In the genomic region with DNA sequence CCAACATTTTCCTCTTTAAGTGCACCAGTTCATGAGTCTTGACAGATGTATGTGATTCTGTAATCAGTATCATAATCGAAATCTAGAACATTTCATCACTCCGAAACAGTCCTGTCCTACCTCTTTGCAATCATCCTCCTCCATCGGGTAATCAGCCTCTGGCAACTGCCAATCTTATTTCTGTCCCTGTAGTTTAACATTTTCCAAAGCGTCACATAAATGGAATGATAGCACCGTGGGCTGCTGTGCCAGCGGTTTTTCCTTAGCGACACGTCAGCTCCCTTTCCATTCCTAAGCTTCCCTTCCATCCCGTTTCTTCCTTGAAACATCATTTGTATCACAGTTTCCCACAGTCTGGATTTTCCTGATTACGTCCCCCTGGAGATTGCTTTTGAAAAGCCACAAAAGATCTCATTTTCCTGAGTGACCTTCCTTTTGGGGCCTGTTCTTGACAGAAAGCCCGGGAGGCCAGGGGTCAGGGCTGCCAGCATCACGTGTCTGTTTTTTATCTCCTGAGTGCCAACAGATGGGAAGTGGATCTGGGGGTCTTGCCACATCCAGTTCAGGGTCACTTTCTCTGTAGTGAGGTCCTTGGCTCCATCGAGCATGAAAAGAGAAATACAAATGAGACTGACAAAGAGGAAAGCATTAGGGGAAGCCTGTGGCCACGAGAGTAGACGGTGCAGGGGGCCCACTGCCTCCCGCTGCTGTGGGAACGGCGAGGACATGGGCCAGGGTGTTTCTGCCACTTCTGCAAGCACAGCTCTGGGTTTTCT, we compare ENCODE assay signal across 12 cellular contexts. TPM values are rescaled to one million over a fixed set of nuclear protein-coding genes. Genes with fewer than 3 reads are reported as not detected.
A peak's percentile ranks its signal among the peaks of the same experiment; 100 is the strongest.
DNase-seq lines count a peak whose midpoint lies in the region; ATAC-seq and TF ChIP-seq lines count a peak whose summit lies in the region.
"Had no signal": no experiment of that assay in that cellular context is flagged by ENCODE, and none has a peak within 500 bp of the region (broad histone marks: within the 10 kb centered on the region; RNA-seq: fewer than 3 reads in every experiment).

No MANE protein-coding gene starts in this region.

- H3K27me3 ChIP-seq in gastroesophageal sphincter: no peaks in the 10 kb centered on the region
- no peaks in the 10 kb centered on the region for H3K27me3 ChIP-seq in osteoblast (ENCODE audit: insufficient read depth, low read length)
- H3K27me3 ChIP-seq in PC-9 (ENCODE audit: insufficient read depth, low read depth): no peaks in the 10 kb centered on the region
- H3K27me3 ChIP-seq: SJSA1 had no signal

- H2AFZ ChIP-seq in osteoblast (ENCODE audit: low read length) (peak overlapping the region; percentile 44), PC-9 (no peak overlapping the region)

- CTCF ChIA-PET in PC-9 (lab: Charles Lee): no interaction called here

- no peaks in the 10 kb centered on the region for H3K9me2 ChIP-seq in PC-9 (ENCODE audit: insufficient read depth)

- H3K79me2 ChIP-seq in osteoblast (ENCODE audit: insufficient read depth, low read length) (no peaks in the 10 kb centered on the region), PC-9 (ENCODE audit: low read depth) (no peaks in the 10 kb centered on the region)

- peak overlapping the region; percentile 38 for H3K27ac Mint-ChIP-seq in T-helper 2 cell treated with Interferon-gamma antibody and Interleukin-4, amounts not matched to agents 5 μg/mL and 100 μg/mL, for 36 hours

- H3K9me3 ChIP-seq in gastroesophageal sphincter (no peaks in the 10 kb centered on the region), osteoblast (ENCODE audit: low read depth, low read length) (no peaks in the 10 kb centered on the region), PC-9 (ENCODE audit: insufficient read depth, low read depth) (no peaks in the 10 kb centered on the region)
- H3K9me3 ChIP-seq: SJSA1 had no signal

- intact Hi-C loops in PC-9 (cut with micrococcal nuclease; ENCODE audit: unreplicated experiment): no loop called here

- no peaks in the 10 kb centered on the region for H3K9me3 Mint-ChIP-seq in T-helper 2 cell treated with Interferon-gamma antibody and Interleukin-4, amounts not matched to agents 5 μg/mL and 100 μg/mL, for 36 hours

- H3K4me3 ChIP-seq in gastroesophageal sphincter (no peak overlapping the region), osteoblast (ENCODE audit: insufficient read depth, low read length) (peak overlapping the region; percentile 18), PC-9 (no peak overlapping the region)
- H3K4me3 ChIP-seq: SJSA1 had no signal

- H3K4me1 ChIP-seq in gastroesophageal sphincter: peaks cover 0 to 55% (median 26%) of the 10 kb centered on the region in 3 donors
- H3K4me1 ChIP-seq in osteoblast (ENCODE audit: insufficient read depth, low read length): peaks cover 24% of the 10 kb centered on the region
- H3K4me1 ChIP-seq in PC-9 (replicated peaks; ENCODE audit: insufficient read depth): peaks cover 21% of the 10 kb centered on the region
- H3K4me1 ChIP-seq: SJSA1 had no signal

- H3K4me1 Mint-ChIP-seq in T-helper 2 cell treated with Interferon-gamma antibody and Interleukin-4, amounts not matched to agents 5 μg/mL and 100 μg/mL, for 36 hours (ENCODE audit: low read depth): no peaks in the 10 kb centered on the region

- H3K4me2 ChIP-seq in osteoblast (ENCODE audit: insufficient read depth, low read length): peak overlapping the region; percentile 58
- H3K4me2 ChIP-seq in PC-9: no peak overlapping the region

- no peak for TF ChIP-seq EP300 in gastroesophageal sphincter (IDR thresholded peaks at IDR 0.05)

- BruUV-seq in PC-9 (replicated peaks; lab: Mats Ljungman, UMichigan): no TSS peak

- no peak overlapping the region for H3K4me3 Mint-ChIP-seq in T-helper 2 cell treated with Interferon-gamma antibody and Interleukin-4, amounts not matched to agents 5 μg/mL and 100 μg/mL, for 36 hours

- 38 to 46% methylated on average over 13 to 15 of the region's 18 CpGs for WGBS in gastroesophageal sphincter (ENCODE audit: low coverage in 1 of 2), 2 donors

- peak; percentile 17 for ATAC-seq in gastroesophageal sphincter
- no peak for ATAC-seq in HG03520 (IDR thresholded peaks at IDR 0.05; ENCODE audit: unreplicated experiment)
- no peak for ATAC-seq in GM21576 (IDR thresholded peaks at IDR 0.05; ENCODE audit: unreplicated experiment)
- ATAC-seq: esophagus mucosa had no signal

- no peaks in the 10 kb centered on the region for H3K27me3 Mint-ChIP-seq in T-helper 2 cell treated with Interferon-gamma antibody and Interleukin-4, amounts not matched to agents 5 μg/mL and 100 μg/mL, for 36 hours (ENCODE audit: low read depth)

- no peak for DNase-seq in T-helper 2 cell treated with Interferon-gamma antibody and Interleukin-4, amounts not matched to agents 5 μg/mL and 100 μg/mL, for 36 hours (ENCODE audit: low spot score)
- no peak for DNase-seq in T-helper 2 cell
- peak; percentile 96 for DNase-seq in osteoblast (ENCODE audit: insufficient read length, low spot score, missing footprints)
- no peak for DNase-seq in NOMO-1 (lab: John Stamatoyannopoulos, UW; ENCODE audit: unreplicated experiment in 2 of 2)
- no peak for DNase-seq in PC-9
- DNase-seq: activated CD8-positive, alpha-beta memory T cell treated with anti-CD3 and anti-CD28 coated beads, Interleukin-2, amount 50 U/mL, for 4 hours had no signal

- H3F3A ChIP-seq in PC-9 (ENCODE audit: insufficient read depth, low read depth): peaks cover 20% of the 10 kb centered on the region

- TF ChIP-seq POLR2A in gastroesophageal sphincter (IDR thresholded peaks at IDR 0.05): no peak

- H3K27ac ChIP-seq in gastroesophageal sphincter: peak overlapping the region in 3 of 4 donors; percentile 69 to 84 (median 76)
- peak overlapping the region; percentile 95 for H3K27ac ChIP-seq in osteoblast (ENCODE audit: low read depth, low read length)
- H3K27ac ChIP-seq in PC-9: no peak overlapping the region
- H3K27ac ChIP-seq: HL-60, SJSA1 had no signal

- H4K20me1 ChIP-seq in osteoblast (ENCODE audit: insufficient read depth, low read length) (no peaks in the 10 kb centered on the region), PC-9 (ENCODE audit: insufficient read depth) (no peaks in the 10 kb centered on the region)

- H3K36me3 Mint-ChIP-seq in T-helper 2 cell treated with Interferon-gamma antibody and Interleukin-4, amounts not matched to agents 5 μg/mL and 100 μg/mL, for 36 hours (ENCODE audit: low read depth): no peaks in the 10 kb centered on the region

- POLR2A ChIA-PET in PC-9 (lab: Charles Lee; ENCODE audit: unreplicated experiment): no interaction called here

- no peak for TF ChIP-seq CTCF in gastroesophageal sphincter (IDR thresholded peaks at IDR 0.05)
- TF ChIP-seq CTCF in osteoblast (IDR thresholded peaks at IDR 0.05; ENCODE audit: extremely low read depth, low read depth, low read length): no peak
- TF ChIP-seq CTCF in PC-9 (conservative IDR thresholded peaks at IDR 0.05): no peak

- peaks cover 0 to 32% of the 10 kb centered on the region in 2 donors for H3K36me3 ChIP-seq in gastroesophageal sphincter
- H3K36me3 ChIP-seq in osteoblast (ENCODE audit: insufficient read depth, low read length): peaks cover 3% of the 10 kb centered on the region
- no peaks in the 10 kb centered on the region for H3K36me3 ChIP-seq in PC-9 (ENCODE audit: low read depth)

RNA-seq across cellular contexts. Expression of gene TMEM120A, which starts 31.6 kb away (rescaled TPM):
- total RNA-seq in gastroesophageal sphincter: 10 to 100 TPM in 3 of 4 donors, 1 to 10 TPM in 1; 6.2 to 32.4 (median 29.0) TPM
- 25.3 and 32.1 TPM in 2 replicates for total RNA-seq in osteoblast
- total RNA-seq in PC-9 (2021): 26.9 and 27.0 TPM in 2 replicates

RNA-seq across cellular contexts. Expression of gene POR, which starts 47.8 kb away (rescaled TPM):
- total RNA-seq in gastroesophageal sphincter (10 to 100 TPM; 31.5 to 54.3 (median 47.7) TPM), osteoblast (70.4 and 73.1 TPM in 2 replicates), PC-9 (2021) (151 and 205 TPM in 2 replicates)
